Comparison of ENCODE assay signal across 1 cellular context in genomic region chr2:24919977-24920812, GRCh38.
A peak's percentile ranks its signal among the peaks of the same experiment; 100 is the strongest.
TF ChIP-seq lines count a peak whose summit lies in the region.

ADCY3 (minus strand) TSS chr2:24920237; CDS start chr2:24918987, 1,250 bp downstream.

TF ChIP-seq in HepG2, 621 proteins besides CTCF, POLR2A, EP300 and RAD21 (continued from another document):
- TF ChIP-seq GABPB1 (CRISPR knock-in tag; IDR thresholded peaks at IDR 0.05), result peak; percentile 36; the same call in 1 of the 2 replicates
- TF ChIP-seq, protein P1, sequence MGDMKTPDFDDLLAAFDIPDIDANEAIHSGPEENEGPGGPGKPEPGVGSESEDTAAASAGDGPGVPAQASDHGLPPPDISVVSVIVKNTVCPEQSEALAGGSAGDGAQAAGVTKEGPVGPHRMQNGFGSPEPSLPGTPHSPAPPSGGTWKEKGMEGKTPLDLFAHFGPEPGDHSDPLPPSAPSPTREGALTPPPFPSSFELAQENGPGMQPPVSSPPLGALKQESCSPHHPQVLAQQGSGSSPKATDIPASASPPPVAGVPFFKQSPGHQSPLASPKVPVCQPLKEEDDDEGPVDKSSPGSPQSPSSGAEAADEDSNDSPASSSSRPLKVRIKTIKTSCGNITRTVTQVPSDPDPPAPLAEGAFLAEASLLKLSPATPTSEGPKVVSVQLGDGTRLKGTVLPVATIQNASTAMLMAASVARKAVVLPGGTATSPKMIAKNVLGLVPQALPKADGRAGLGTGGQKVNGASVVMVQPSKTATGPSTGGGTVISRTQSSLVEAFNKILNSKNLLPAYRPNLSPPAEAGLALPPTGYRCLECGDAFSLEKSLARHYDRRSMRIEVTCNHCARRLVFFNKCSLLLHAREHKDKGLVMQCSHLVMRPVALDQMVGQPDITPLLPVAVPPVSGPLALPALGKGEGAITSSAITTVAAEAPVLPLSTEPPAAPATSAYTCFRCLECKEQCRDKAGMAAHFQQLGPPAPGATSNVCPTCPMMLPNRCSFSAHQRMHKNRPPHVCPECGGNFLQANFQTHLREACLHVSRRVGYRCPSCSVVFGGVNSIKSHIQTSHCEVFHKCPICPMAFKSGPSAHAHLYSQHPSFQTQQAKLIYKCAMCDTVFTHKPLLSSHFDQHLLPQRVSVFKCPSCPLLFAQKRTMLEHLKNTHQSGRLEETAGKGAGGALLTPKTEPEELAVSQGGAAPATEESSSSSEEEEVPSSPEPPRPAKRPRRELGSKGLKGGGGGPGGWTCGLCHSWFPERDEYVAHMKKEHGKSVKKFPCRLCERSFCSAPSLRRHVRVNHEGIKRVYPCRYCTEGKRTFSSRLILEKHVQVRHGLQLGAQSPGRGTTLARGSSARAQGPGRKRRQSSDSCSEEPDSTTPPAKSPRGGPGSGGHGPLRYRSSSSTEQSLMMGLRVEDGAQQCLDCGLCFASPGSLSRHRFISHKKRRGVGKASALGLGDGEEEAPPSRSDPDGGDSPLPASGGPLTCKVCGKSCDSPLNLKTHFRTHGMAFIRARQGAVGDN (CRISPR knock-in tag; IDR thresholded peaks at IDR 0.05), result peak; percentile 34
